In genomic region chr15:74265046-74265639, GRCh38 we compare ENCODE assay signal across 11 cellular contexts. TPM values are rescaled to one million over a fixed set of nuclear protein-coding genes. Genes with fewer than 3 reads are reported as not detected.
DNase-seq lines count a peak whose midpoint lies in the region; ATAC-seq and TF ChIP-seq lines count a peak whose summit lies in the region.
"Had no signal": no experiment of that assay in that cellular context is flagged by ENCODE, and none has a peak within 500 bp of the region (broad histone marks: within the 10 kb centered on the region; RNA-seq: fewer than 3 reads in every experiment).

No MANE protein-coding gene starts in this region.

- dilution Hi-C loops in mammary epithelial cell (cut with HindIII; ENCODE audit: low sequenced_read_pairs), result no loop called here

- intact Hi-C loops in MCF 10A (cut with micrococcal nuclease), result no loop called here
- intact Hi-C loops in mammary epithelial cell (cut with micrococcal nuclease), result loop anchor here (2.0 kb wide), 1 partner anchor 26 kb away; no protein-coding TSS in a partner anchor
- intact Hi-C loops in psoas muscle (cut with DNase I), result no loop called here
- intact Hi-C loops in spleen (cut with DNase I; ENCODE audit: low total_unique reads), result no loop called here

- H3K27me3 ChIP-seq in mammary epithelial cell (ENCODE audit: insufficient read depth, low read length), result no peaks in the 10 kb centered on the region
- peaks cover 24% of the 10 kb centered on the region for H3K27me3 ChIP-seq in NT2/D1 (ENCODE audit: insufficient read depth, insufficient read length)
- peaks cover 0 to 27% (median 8%) of the 10 kb centered on the region in 3 donors for H3K27me3 ChIP-seq in psoas muscle (ENCODE audit: insufficient read depth in 3 of 3, low read length in 2 of 3)
- peaks cover 0 to 81% (median 0%) of the 10 kb centered on the region in 7 donors for H3K27me3 ChIP-seq in spleen (replicated peaks in 1 of 7)

- in situ Hi-C loops in mammary epithelial cell (cut with MboI; ENCODE audit: low sequenced_read_pairs in 2 of 2), result no loop called here

- TF ChIP-seq POLR2A in spleen (IDR thresholded peaks at IDR 0.05), result no peak

- H3K9me3 ChIP-seq in mammary epithelial cell (replicated peaks; ENCODE audit: insufficient read depth, low read length), result no peaks in the 10 kb centered on the region
- H3K9me3 ChIP-seq in NT2/D1 (ENCODE audit: insufficient read depth, low read length), result no peaks in the 10 kb centered on the region
- H3K9me3 ChIP-seq in psoas muscle, result no peaks in the 10 kb centered on the region
- no peaks in the 10 kb centered on the region for H3K9me3 ChIP-seq in spleen

- H3K9me3 Mint-ChIP-seq in MCF 10A (ENCODE audit: unreplicated experiment), result peaks cover 8% of the 10 kb centered on the region
- H3K9me3 Mint-ChIP-seq: activated T-helper 2 cell treated with anti-CD3 and anti-CD28 coated beads, Interferon-gamma antibody, Interleukin-2, Interleukin-4, amounts not matched to agents 10 μg/mL and 5 μg/mL and 100 μg/mL, durations not matched to agents 14 hours and 24 hours and 36 hours had no signal

- H3K27ac Mint-ChIP-seq in MCF 10A (ENCODE audit: low read depth, unreplicated experiment), result no peak overlapping the region
- H3K27ac Mint-ChIP-seq: activated T-helper 2 cell treated with anti-CD3 and anti-CD28 coated beads, Interferon-gamma antibody, Interleukin-2, Interleukin-4, amounts not matched to agents 10 μg/mL and 5 μg/mL and 100 μg/mL, durations not matched to agents 14 hours and 24 hours and 36 hours had no signal

- H3K9ac ChIP-seq in mammary epithelial cell (ENCODE audit: insufficient read depth, low read length) (no peak overlapping the region), NT2/D1 (ENCODE audit: insufficient read length, low read depth) (no peak overlapping the region)

- WGBS in mammary epithelial cell (ENCODE audit: low coverage, missing lambda C conversion rate), result 26% methylated on average over 5 of the region's 5 CpGs
- WGBS in psoas muscle, 3 donors, result 30 to 40% (median 34%) methylated on average over 5 of the region's 5 CpGs
- 30 to 45% (median 33%) methylated on average over 5 of the region's 5 CpGs for WGBS in spleen, 5 donors

- H3K4me3 ChIP-seq in mammary epithelial cell (replicated peaks in 1 of 3; ENCODE audit: insufficient read depth in 1 of 3, low read depth in 2 of 3, low read length in 3 of 3) (no peak overlapping the region), NT2/D1 (ENCODE audit: insufficient read length, low read depth) (no peak overlapping the region), psoas muscle (no peak overlapping the region), spleen (no peak overlapping the region)

- no peaks in the 10 kb centered on the region for H3K36me3 ChIP-seq in mammary epithelial cell (ENCODE audit: insufficient read depth, low read length)
- H3K36me3 ChIP-seq in NT2/D1 (ENCODE audit: insufficient read depth, insufficient read length, low read length), result no peaks in the 10 kb centered on the region
- H3K36me3 ChIP-seq in psoas muscle (ENCODE audit: insufficient read depth in 1 of 2, low read depth in 1 of 2), result no peaks in the 10 kb centered on the region
- H3K36me3 ChIP-seq in spleen, result no peaks in the 10 kb centered on the region

- BruUV-seq in MCF 10A (replicated peaks; lab: Mats Ljungman, UMichigan) (no TSS peak), mammary epithelial cell (replicated peaks; lab: Mats Ljungman, UMichigan) (no TSS peak)

- no peaks in the 10 kb centered on the region for H3K4me1 Mint-ChIP-seq in MCF 10A (ENCODE audit: insufficient read depth, unreplicated experiment)

- H3K4me1 ChIP-seq in mammary epithelial cell (ENCODE audit: insufficient read depth, low read length) (no peaks in the 10 kb centered on the region), NT2/D1 (ENCODE audit: insufficient read depth, insufficient read length) (peaks cover 20% of the 10 kb centered on the region), psoas muscle (no peaks in the 10 kb centered on the region), spleen (no peaks in the 10 kb centered on the region)

- CTCF ChIA-PET in MCF 10A (lab: Yijun Ruan, JAX), result interaction anchor here (0.6 to 0.9 kb wide), 2 partner anchors 16 to 45 kb away, joined by 3 read pairs; no protein-coding TSS in a partner anchor
- CTCF ChIA-PET in mammary epithelial cell (lab: Charles Lee; ENCODE audit: low non-redundant PET), result no interaction called here

- no peak for ATAC-seq in psoas muscle

- H3K36me3 Mint-ChIP-seq in MCF 10A (ENCODE audit: insufficient read depth, unreplicated experiment), result no peaks in the 10 kb centered on the region

- no peaks in the 10 kb centered on the region for H3K79me2 ChIP-seq in mammary epithelial cell (ENCODE audit: insufficient read depth, low read length)

- no peak overlapping the region for H3K27ac ChIP-seq in mammary epithelial cell (ENCODE audit: insufficient read depth, low read depth, low read length)
- no peak overlapping the region for H3K27ac ChIP-seq in psoas muscle
- H3K27ac ChIP-seq in spleen, result no peak overlapping the region
- H3K27ac ChIP-seq: C4-2B had no signal

- POLR2A ChIA-PET in MCF 10A (lab: Yijun Ruan, JAX), result no interaction called here

- TF ChIP-seq CTCF in MCF 10A (IDR thresholded peaks at IDR 0.05; ENCODE audit: unreplicated experiment), result no peak
- no peak for TF ChIP-seq CTCF in mammary epithelial cell (conservative IDR thresholded peaks at IDR 0.05 in 1 of 2, IDR thresholded peaks at IDR 0.05 in 1 of 2; ENCODE audit: extremely low read depth in 1 of 2, insufficient read depth in 1 of 2, low read depth in 1 of 2, low read length in 2 of 2)
- no peak for TF ChIP-seq CTCF in psoas muscle (IDR thresholded peaks at IDR 0.05)
- TF ChIP-seq CTCF in spleen (IDR thresholded peaks at IDR 0.05 in 8 of 11, conservative IDR thresholded peaks at IDR 0.05 in 3 of 11), result no peak

- no peak overlapping the region for H3K4me3 Mint-ChIP-seq in MCF 10A (ENCODE audit: unreplicated experiment)

- peaks cover 99% of the 10 kb centered on the region for H3K27me3 Mint-ChIP-seq in MCF 10A (ENCODE audit: insufficient read depth, unreplicated experiment)

- H4K20me1 ChIP-seq in mammary epithelial cell (ENCODE audit: insufficient read depth, low read length), result no peaks in the 10 kb centered on the region

- DNase-seq in MCF 10A (ENCODE audit: unreplicated experiment) (peak; percentile 51), mammary epithelial cell (no peak), NT2/D1 (ENCODE audit: low read depth, low spot score) (peak; percentile 77), ecto neural progenitor cell (ENCODE audit: low spot score) (peak; percentile 82), psoas muscle (peak; percentile 25 to 53), NCI-H1092 treated with DMSO at 0.1 percent for 48 hours (lab: John Stamatoyannopoulos, UW) (no peak), dedifferentiated amniotic fluid mesenchymal stem cell (ENCODE audit: extremely low spot score) (no peak), spleen (no peak)
- DNase-seq: NCI-H2029 had no signal

- H3K4me2 ChIP-seq in mammary epithelial cell (ENCODE audit: insufficient read depth, low read depth, low read length), result no peak overlapping the region

- H2AFZ ChIP-seq in mammary epithelial cell (ENCODE audit: low read depth, low read length), result no peak overlapping the region

RNA-seq across cellular contexts. Expression of gene CCDC33, which starts 29.0 kb away (rescaled TPM):
- total RNA-seq in MCF 10A (2022) (not detected in 2 replicates), mammary epithelial cell (not detected), psoas muscle (not detected), spleen (not detected)
- polyA plus RNA-seq in mammary epithelial cell (0.20 TPM), psoas muscle (under 1 TPM in 2 of 3 donors, not detected in 1; 0.01 to 0.03 TPM), spleen (under 1 TPM in 1 of 3 donors, not detected in 2; 0.08 TPM)
- not detected for polyA minus RNA-seq in mammary epithelial cell
- total RNA-seq: activated T-helper 2 cell treated with anti-CD3 and anti-CD28 coated beads, Interferon-gamma antibody, Interleukin-2, Interleukin-4, amounts not matched to agents 10 μg/mL and 5 μg/mL and 100 μg/mL, durations not matched to agents 14 hours and 24 hours and 36 hours had no signal

Comparison
In these comparisons a context has a peak if more than half of its experiments do, and no peak if none do; other contexts are left out.
1. DNase-seq: peak in MCF 10A (single experiment), NT2/D1 (single experiment), ecto neural progenitor cell (single experiment) and psoas muscle (2 of 2); none in mammary epithelial cell (single experiment), NCI-H1092 treated with DMSO at 0.1 percent for 48 hours (single experiment), dedifferentiated amniotic fluid mesenchymal stem cell (single experiment) and spleen (single experiment).